9 cellular contexts compared by ENCODE assay signal in genomic region chr6:35736293-35736894, GRCh38. TPM values are rescaled to one million over a fixed set of nuclear protein-coding genes. Genes with fewer than 3 reads are reported as not detected.
DNase-seq lines count a peak whose midpoint lies in the region; ATAC-seq and TF ChIP-seq lines count a peak whose summit lies in the region.
"Had no signal": no experiment of that assay in that cellular context is flagged by ENCODE, and none has a peak within 500 bp of the region (broad histone marks: within the 10 kb centered on the region; RNA-seq: fewer than 3 reads in every experiment).

No MANE protein-coding gene starts in this region.

- no peak overlapping the region for H3K27ac ChIP-seq in ascending aorta
- H3K27ac ChIP-seq in hepatocyte: no peak overlapping the region

- no peak for ATAC-seq in HG03196 (IDR thresholded peaks at IDR 0.05; ENCODE audit: unreplicated experiment)
- no peak for ATAC-seq in GM18858 (IDR thresholded peaks at IDR 0.05; ENCODE audit: unreplicated experiment)

- no peak overlapping the region for H2AFZ ChIP-seq in hepatocyte

- H3K27me3 ChIP-seq in ascending aorta: no peaks in the 10 kb centered on the region
- no peaks in the 10 kb centered on the region for H3K27me3 ChIP-seq in hepatocyte

- WGBS in hepatocyte (ENCODE audit: low lambda C conversion rate, missing lambda C conversion rate): 70% methylated on average over 7 of the region's 7 CpGs

- H3K79me2 ChIP-seq in hepatocyte: no peaks in the 10 kb centered on the region

- H3K36me3 ChIP-seq in ascending aorta (no peaks in the 10 kb centered on the region), hepatocyte (replicated peaks; ENCODE audit: insufficient read depth, low read depth) (no peaks in the 10 kb centered on the region)

- intact Hi-C loops in ascending aorta (cut with DNase I): loop anchor here (5.0 kb wide), 1 partner anchor 89 kb away; no protein-coding TSS in a partner anchor

- no peak overlapping the region for H3K4me3 ChIP-seq in ascending aorta
- no peak overlapping the region for H3K4me3 ChIP-seq in hepatocyte

- no peaks in the 10 kb centered on the region for H3K9me2 ChIP-seq in hepatocyte (replicated peaks; ENCODE audit: insufficient read depth)

- TF ChIP-seq CTCF in ascending aorta (IDR thresholded peaks at IDR 0.05) (peak; percentile 77 to 97 (median 90)), hepatocyte (IDR thresholded peaks at IDR 0.05; ENCODE audit: poor library complexity) (peak; percentile 92)

- peak; percentile 71 for DNase-seq in ELR (ENCODE audit: low read depth)
- DNase-seq in M059J (ENCODE audit: low read depth): peak; percentile 67
- peak; percentile 82 for DNase-seq in T-helper 9 cell
- peak in 1 of 2 donors; percentile 87 for DNase-seq in ascending aorta (ENCODE audit: low spot score in 2 of 2)
- peak; percentile 78 for DNase-seq in hepatocyte (ENCODE audit: low spot score)
- peak; percentile 67 to 86 for DNase-seq in stimulated activated CD4-positive, alpha-beta T cell treated with anti-CD3 and anti-CD28 coated beads, Interleukin-12 subunit alpha, Interleukin-12 subunit beta, amount 100 ng/mL, for 24 hours (ENCODE audit: low read depth in 2 of 2)

- peaks cover 11 to 29% of the 10 kb centered on the region in 2 donors for H3K4me1 ChIP-seq in ascending aorta
- peaks cover 21% of the 10 kb centered on the region for H3K4me1 ChIP-seq in hepatocyte (ENCODE audit: insufficient read depth)

- H3K9me3 ChIP-seq in ascending aorta: no peaks in the 10 kb centered on the region
- no peaks in the 10 kb centered on the region for H3K9me3 ChIP-seq in hepatocyte (ENCODE audit: low read depth)

- H4K20me1 ChIP-seq in hepatocyte (ENCODE audit: insufficient read depth, poor library complexity, severe bottlenecking): no peaks in the 10 kb centered on the region

- no peak overlapping the region for H3K4me2 ChIP-seq in hepatocyte

RNA-seq across cellular contexts. Expression of gene ARMC12, which starts 0.4 kb away (rescaled TPM):
- 0.22 TPM in 1 of 2 replicates, not detected in the other for total RNA-seq in M059J (2014; rRNA removed; shearing (Covaris generic))
- total RNA-seq in ascending aorta (not detected), hepatocyte (0.83 and 1.4 TPM in 2 replicates)
- polyA plus RNA-seq in hepatocyte: 2.5 and 3.2 TPM in 2 replicates
- total RNA-seq: glomerular endothelial cell had no signal

RNA-seq across cellular contexts. Expression of gene CLPSL2, which starts 40.0 kb away (rescaled TPM):
- total RNA-seq in M059J (2014; rRNA removed; shearing (Covaris generic)): not detected in 2 replicates
- not detected for total RNA-seq in ascending aorta
- not detected in 2 replicates for total RNA-seq in hepatocyte
- polyA plus RNA-seq in hepatocyte: not detected in 2 replicates
- total RNA-seq: glomerular endothelial cell had no signal

RNA-seq across cellular contexts. Expression of gene CLPSL1, which starts 44.4 kb away (rescaled TPM):
- total RNA-seq in M059J (2014; rRNA removed; shearing (Covaris generic)): not detected in 2 replicates
- total RNA-seq in ascending aorta: not detected
- total RNA-seq in hepatocyte: not detected in 2 replicates
- not detected in 2 replicates for polyA plus RNA-seq in hepatocyte
- total RNA-seq: glomerular endothelial cell had no signal

RNA-seq across cellular contexts. Expression of gene FKBP5, which starts 47.7 kb away (rescaled TPM):
- 10.7 and 14.9 TPM in 2 replicates for total RNA-seq in M059J (2014; rRNA removed; shearing (Covaris generic))
- total RNA-seq in ascending aorta (112 TPM), hepatocyte (73.6 and 78.8 TPM in 2 replicates)
- polyA plus RNA-seq in hepatocyte: 233 and 254 TPM in 2 replicates
